In genomic region chrX:133676344-133677122, GRCh38 we compare ENCODE assay signal across 16 cellular contexts.
DNase-seq lines count a peak whose midpoint lies in the region; ATAC-seq and TF ChIP-seq lines count a peak whose summit lies in the region.
"Had no signal": no experiment of that assay in that cellular context is flagged by ENCODE, and none has a peak within 500 bp of the region (broad histone marks: within the 10 kb centered on the region; RNA-seq: fewer than 3 reads in every experiment).

No MANE protein-coding gene starts in this region.

- in situ Hi-C loops in Panc1 (cut with HindIII; ENCODE audit: low pct_unique_long_range_greater_than_20kb, low sequenced_read_pairs) = no loop called here

- H3K4me3 Mint-ChIP-seq in nephron = no peak overlapping the region
- H3K4me3 Mint-ChIP-seq: IgD-negative memory B cell; memory B cell; stimulated activated naive CD8-positive, alpha-beta T cell treated with anti-CD3 and anti-CD28 coated beads, Interleukin-15, Interleukin-2, amounts not matched to agents 100 ng/mL and 50 ng/mL, for 24 hours had no signal

- H3K27me3 Mint-ChIP-seq in nephron (ENCODE audit: low read depth) = peaks cover 3% of the 10 kb centered on the region
- H3K27me3 Mint-ChIP-seq: stimulated activated naive CD8-positive, alpha-beta T cell treated with anti-CD3 and anti-CD28 coated beads, Interleukin-15, Interleukin-2, amounts not matched to agents 100 ng/mL and 50 ng/mL, for 24 hours had no signal

- POLR2A ChIA-PET in HEK293 (lab: Yijun Ruan, JAX) = no interaction called here
- POLR2A ChIA-PET in Panc1 (lab: Charles Lee) = no interaction called here

- H3K4me3 ChIP-seq in HEK293 (ENCODE audit: low read depth, low read length) = no peak overlapping the region
- H3K4me3 ChIP-seq in Panc1 (ENCODE audit: low read depth in 2 of 2, low read length in 2 of 2) = no peak overlapping the region

- H3K27ac Mint-ChIP-seq in nephron = peak overlapping the region; percentile 90 to 94 (median 90)
- H3K27ac Mint-ChIP-seq: IgD-negative memory B cell; memory B cell; stimulated activated naive CD8-positive, alpha-beta T cell treated with anti-CD3 and anti-CD28 coated beads, Interleukin-15, Interleukin-2, amounts not matched to agents 100 ng/mL and 50 ng/mL, for 24 hours had no signal

- peaks cover 17% of the 10 kb centered on the region for H3K36me3 Mint-ChIP-seq in nephron (ENCODE audit: low read depth)
- H3K36me3 Mint-ChIP-seq: IgD-negative memory B cell, memory B cell had no signal

- CTCF ChIA-PET in HEK293 (lab: Yijun Ruan, JAX) = no interaction called here
- CTCF ChIA-PET in Panc1 (lab: Charles Lee) = interaction anchor here (1.0 kb wide), 1 partner anchor 630 kb away, joined by 3 read pairs; no protein-coding TSS in a partner anchor

- H3K4me1 ChIP-seq in HEK293 (ENCODE audit: control insufficient read depth, insufficient read depth, low read length) (no peaks in the 10 kb centered on the region), Panc1 (ENCODE audit: control insufficient read depth, insufficient read depth, low read length) (no peaks in the 10 kb centered on the region; the same call in 1 of the 2 replicates)

- ATAC-seq in Panc1 (peak; percentile 70; the same call in 1 of the 2 replicates), GM21576 (IDR thresholded peaks at IDR 0.05; ENCODE audit: unreplicated experiment) (no peak), HG02870 (IDR thresholded peaks at IDR 0.05; ENCODE audit: unreplicated experiment) (no peak)

- H3K27ac ChIP-seq in HEK293 (ENCODE audit: extremely low read depth, low read depth, low read length) (no peak overlapping the region), Panc1 (ENCODE audit: low read length) (peak overlapping the region; percentile 54; the same call in 1 of the 2 replicates)
- H3K27ac ChIP-seq: neutrophil, WERI-Rb-1 had no signal

- no TSS peak for BruUV-seq in Panc1 (replicated peaks; lab: Mats Ljungman, UMichigan)

- H3K36me3 ChIP-seq in HEK293 (ENCODE audit: control insufficient read depth in 2 of 2, insufficient read depth in 1 of 2, low read length in 2 of 2) = no peaks in the 10 kb centered on the region
- H3K36me3 ChIP-seq in Panc1 (ENCODE audit: control insufficient read depth, insufficient read depth, low read length) = no peaks in the 10 kb centered on the region
- H3K36me3 ChIP-seq: neutrophil, WERI-Rb-1 had no signal

- TF ChIP-seq CTCF in HEK293 (tag by site-specific recombination; IDR thresholded peaks at IDR 0.05) = no peak
- TF ChIP-seq CTCF in Panc1 (IDR thresholded peaks at IDR 0.05) = no peak
- no peak for TF ChIP-seq CTCF in nephron (IDR thresholded peaks at IDR 0.05; ENCODE audit: unreplicated experiment in 3 of 3)
- TF ChIP-seq CTCF in GM20000 (IDR thresholded peaks at IDR 0.05; ENCODE audit: extremely low read depth, missing control alignments) = no peak

- intact Hi-C loops in Panc1 (cut with micrococcal nuclease; ENCODE audit: unreplicated experiment) = no loop called here

- no peaks in the 10 kb centered on the region for H3K9me3 Mint-ChIP-seq in nephron
- H3K9me3 Mint-ChIP-seq: IgD-negative memory B cell; memory B cell; stimulated activated naive CD8-positive, alpha-beta T cell treated with anti-CD3 and anti-CD28 coated beads, Interleukin-15, Interleukin-2, amounts not matched to agents 100 ng/mL and 50 ng/mL, for 24 hours had no signal

- H3K9me3 ChIP-seq in HEK293 (ENCODE audit: control insufficient read depth, insufficient read depth, low read depth, low read length) (no peaks in the 10 kb centered on the region; the same call in 1 of the 2 replicates), Panc1 (ENCODE audit: control insufficient read depth, insufficient read depth, low read depth, low read length) (no peaks in the 10 kb centered on the region)
- H3K9me3 ChIP-seq: neutrophil had no signal

- peak; percentile 87 for DNase-seq in NCI-H2029 treated with DMSO at 0.1 percent for 48 hours (lab: John Stamatoyannopoulos, UW)
- no peak for DNase-seq in Panc1 (ENCODE audit: low read depth, low spot score)
- no peak for DNase-seq in DMS79 (lab: John Stamatoyannopoulos, UW)
- no peak for DNase-seq in GM20000 (ENCODE audit: low spot score)
- DNase-seq: activated CD8-positive, alpha-beta memory T cell treated with anti-CD3 and anti-CD28 coated beads for 24 hours; activated gamma-delta T cell; NCI-H1694; WERI-Rb-1 had no signal

- no peaks in the 10 kb centered on the region for H3K27me3 ChIP-seq in Panc1 (ENCODE audit: control insufficient read depth, insufficient read depth, low read length)
- H3K27me3 ChIP-seq: neutrophil had no signal

- peaks cover 26% of the 10 kb centered on the region for H3K4me1 Mint-ChIP-seq in nephron
- H3K4me1 Mint-ChIP-seq: memory B cell had no signal

TF ChIP-seq in HEK293, 187 proteins besides CTCF, POLR2A, EP300 and RAD21:
- TF ChIP-seq ZNF140 (tag by site-specific recombination; IDR thresholded peaks at IDR 0.05) = no peak
- no peak for TF ChIP-seq ZNF624 (tag by site-specific recombination; IDR thresholded peaks at IDR 0.05)
- 0 out of 2 replicates have a peak, but pooled peaks have one; percentile 25 for TF ChIP-seq MEIS1 (CRISPR knock-in tag; IDR thresholded peaks at IDR 0.05; ENCODE audit: borderline replicate concordance)
- no peak for TF ChIP-seq ZNF544 (tag by site-specific recombination; IDR thresholded peaks at IDR 0.05)
- TF ChIP-seq PATZ1 (tag by site-specific recombination; IDR thresholded peaks at IDR 0.05) = no peak
- TF ChIP-seq ZNF670 (tag by site-specific recombination; IDR thresholded peaks at IDR 0.05; ENCODE audit: low read depth) = no peak
- no peak for TF ChIP-seq ZNF114 (tag by site-specific recombination; IDR thresholded peaks at IDR 0.05)
